ENCODE assay signal across 12 cellular contexts in genomic region chr12:127388985-127389384, GRCh38.
"Had no signal": no experiment of that assay in that cellular context is flagged by ENCODE, and none has a peak within 500 bp of the region (broad histone marks: within the 10 kb centered on the region; RNA-seq: fewer than 3 reads in every experiment).

No MANE protein-coding gene starts in this region.

- H3K27me3 ChIP-seq: adrenal gland, vagina had no signal

- H3K4me1 ChIP-seq: left lung, pancreas, tibial artery, vagina had no signal

- H3K9me3 ChIP-seq: adrenal gland, left lung, pancreas, tibial artery, vagina had no signal

- H3K4me3 Mint-ChIP-seq: endodermal cell; memory B cell; stimulated activated effector memory CD8-positive, alpha-beta T cell treated with anti-CD3 and anti-CD28 coated beads, Interleukin-12 subunit alpha, Interleukin-12 subunit beta, amount 100 ng/mL, for 72 hours had no signal

- H3K27ac Mint-ChIP-seq: endodermal cell; memory B cell; stimulated activated effector memory CD8-positive, alpha-beta T cell treated with anti-CD3 and anti-CD28 coated beads, Interleukin-12 subunit alpha, Interleukin-12 subunit beta, amount 100 ng/mL, for 72 hours had no signal

- FAIRE-seq: pancreas, TTC549 had no signal

- DNase-seq: activated CD4-positive, alpha-beta T cell treated with anti-CD3 and anti-CD28 coated beads, Interleukin-2, amount 50 U/mL, for 1 hour; activated naive CD4-positive, alpha-beta T cell treated with anti-CD3 and anti-CD28 coated beads, Interleukin-2, amount 50 U/mL, for 16 hours; adrenal gland; endodermal cell; left lung; pancreas; tibial artery had no signal

- H3K27ac ChIP-seq: adrenal gland, left lung, pancreas, skin epidermis, tibial artery, vagina had no signal

- H3K4me1 Mint-ChIP-seq: endodermal cell; memory B cell; stimulated activated effector memory CD8-positive, alpha-beta T cell treated with anti-CD3 and anti-CD28 coated beads, Interleukin-12 subunit alpha, Interleukin-12 subunit beta, amount 100 ng/mL, for 72 hours had no signal

- H3K9me3 Mint-ChIP-seq: endodermal cell; stimulated activated effector memory CD8-positive, alpha-beta T cell treated with anti-CD3 and anti-CD28 coated beads, Interleukin-12 subunit alpha, Interleukin-12 subunit beta, amount 100 ng/mL, for 72 hours had no signal

- H3K27me3 Mint-ChIP-seq: memory B cell had no signal

- H3K4me3 ChIP-seq: adrenal gland, left lung, pancreas, skin epidermis, tibial artery, vagina had no signal

- H3K36me3 Mint-ChIP-seq: memory B cell; stimulated activated effector memory CD8-positive, alpha-beta T cell treated with anti-CD3 and anti-CD28 coated beads, Interleukin-12 subunit alpha, Interleukin-12 subunit beta, amount 100 ng/mL, for 72 hours had no signal

- H3K36me3 ChIP-seq: adrenal gland, left lung, pancreas, tibial artery, vagina had no signal

- ATAC-seq: left lung; pancreas; stimulated activated effector memory CD8-positive, alpha-beta T cell treated with anti-CD3 and anti-CD28 coated beads, Interleukin-12 subunit alpha, Interleukin-12 subunit beta, amount 100 ng/mL, for 72 hours had no signal
